ENCODE assay signal across 1 cellular context in the genomic region with DNA sequence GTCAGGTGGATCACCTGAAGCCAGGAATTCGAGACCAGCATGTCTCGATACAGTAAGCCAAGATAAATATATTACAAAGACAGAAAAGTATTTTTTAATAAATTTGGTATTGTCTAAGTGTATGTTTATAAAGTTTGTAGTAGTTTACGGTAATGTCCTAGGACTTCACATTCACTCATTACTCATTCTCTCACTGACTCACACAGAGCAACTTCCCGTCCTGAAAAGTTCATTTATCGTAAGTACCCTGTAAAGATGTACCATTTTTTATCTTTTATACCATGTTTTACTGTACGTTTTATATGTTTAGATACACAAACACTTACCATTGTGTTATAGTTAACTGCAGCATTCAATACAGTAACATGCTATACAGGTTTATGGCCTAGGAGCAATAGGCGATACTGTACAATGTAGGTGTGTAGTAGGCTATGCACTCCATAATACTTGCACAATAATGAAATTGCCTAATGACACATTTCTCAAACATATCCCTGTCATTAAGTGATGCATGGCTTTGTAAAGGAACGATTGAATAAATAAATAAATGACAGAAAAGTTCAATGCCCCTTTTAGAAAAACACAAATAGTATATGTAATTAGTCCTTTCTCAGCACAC.
TF ChIP-seq lines count a peak whose summit lies in the region.

No MANE protein-coding gene starts in this region.

TF ChIP-seq in IMR-90, 13 proteins besides CTCF, POLR2A, EP300 and RAD21:
- no peak for TF ChIP-seq ELK1 (IDR thresholded peaks at IDR 0.05; ENCODE audit: borderline replicate concordance, low read depth, low read length)
- no peak for TF ChIP-seq NFE2L2 (IDR thresholded peaks at IDR 0.05; ENCODE audit: low read depth, low read length)
- TF ChIP-seq CHD1 (IDR thresholded peaks at IDR 0.05; ENCODE audit: low read depth, low read length) = no peak
- no peak for TF ChIP-seq MXI1 (IDR thresholded peaks at IDR 0.05; ENCODE audit: borderline replicate concordance, low read depth, low read length)
- no peak for TF ChIP-seq BHLHE40 (IDR thresholded peaks at IDR 0.05; ENCODE audit: low read depth, low read length)
- TF ChIP-seq FOS (IDR thresholded peaks at IDR 0.05; ENCODE audit: low read depth, low read length) = 0 out of 2 replicates have a peak, but pooled peaks have one; percentile 36
- TF ChIP-seq CEBPB (IDR thresholded peaks at IDR 0.05; ENCODE audit: low read depth, low read length) = peak; percentile 89
- TF ChIP-seq, protein P1, sequence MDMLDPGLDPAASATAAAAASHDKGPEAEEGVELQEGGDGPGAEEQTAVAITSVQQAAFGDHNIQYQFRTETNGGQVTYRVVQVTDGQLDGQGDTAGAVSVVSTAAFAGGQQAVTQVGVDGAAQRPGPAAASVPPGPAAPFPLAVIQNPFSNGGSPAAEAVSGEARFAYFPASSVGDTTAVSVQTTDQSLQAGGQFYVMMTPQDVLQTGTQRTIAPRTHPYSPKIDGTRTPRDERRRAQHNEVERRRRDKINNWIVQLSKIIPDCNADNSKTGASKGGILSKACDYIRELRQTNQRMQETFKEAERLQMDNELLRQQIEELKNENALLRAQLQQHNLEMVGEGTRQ (IDR thresholded peaks at IDR 0.05; ENCODE audit: low read depth, low read length) = no peak
- no peak for TF ChIP-seq MAZ (IDR thresholded peaks at IDR 0.05; ENCODE audit: borderline replicate concordance, low read depth, low read length)
- no peak for TF ChIP-seq RFX5 (IDR thresholded peaks at IDR 0.05; ENCODE audit: low read depth, low read length)
- no peak for TF ChIP-seq MAFK (IDR thresholded peaks at IDR 0.05; ENCODE audit: low read depth, low read length)
- TF ChIP-seq RCOR1 (IDR thresholded peaks at IDR 0.05; ENCODE audit: insufficient replicate concordance, low read length) = no peak
- TF ChIP-seq SMC3 (IDR thresholded peaks at IDR 0.05; ENCODE audit: low read depth, low read length) = no peak
